Comparison of ENCODE assay signal across 5 cellular contexts in the genomic region with DNA sequence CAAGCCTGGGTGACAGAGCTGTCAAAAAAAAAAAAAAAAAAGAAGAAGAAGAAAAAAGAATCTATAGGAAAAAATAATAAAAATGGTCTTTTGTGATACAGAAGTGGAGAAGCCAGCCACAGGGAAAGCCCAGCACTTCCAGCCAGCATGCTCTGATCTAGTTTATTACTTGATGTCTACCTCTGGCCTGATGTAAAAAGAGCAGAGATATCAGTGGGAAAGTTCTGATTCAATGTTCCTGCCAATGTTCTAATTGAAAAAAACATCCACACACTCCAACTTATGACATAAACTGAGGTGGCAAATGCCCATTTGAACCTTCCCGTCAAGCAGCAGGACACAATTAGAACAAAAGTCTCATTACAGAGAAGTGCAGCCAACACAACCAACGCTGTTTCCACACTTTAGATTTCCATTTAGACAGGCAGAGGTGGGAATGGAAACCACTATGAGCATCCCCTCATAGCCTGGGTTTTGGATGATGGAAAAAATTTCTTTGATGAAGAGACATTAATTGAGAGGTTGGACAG. TPM values are rescaled to one million over a fixed set of nuclear protein-coding genes. Genes with fewer than 3 reads are reported as not detected.
"Had no signal": no experiment of that assay in that cellular context is flagged by ENCODE, and none has a peak within 500 bp of the region (broad histone marks: within the 10 kb centered on the region; RNA-seq: fewer than 3 reads in every experiment).

No MANE protein-coding gene starts in this region.

- DNase-seq: H9, HCEC 1CT, IMR-90 had no signal

- H2AFZ ChIP-seq: GM23338 had no signal

- ATAC-seq: GM23338 had no signal

- H3K4me3 Mint-ChIP-seq: GM23338, H9 had no signal

- H3K27ac Mint-ChIP-seq: GM23338, H9 had no signal

- H3K4me3 ChIP-seq: GM23338 had no signal

- H3K9me3 Mint-ChIP-seq: GM23338, H9 had no signal

- H3K4me2 ChIP-seq: GM23338 had no signal

RNA-seq across cellular contexts. Expression of a gene that starts 30.2 kb away (rescaled TPM):
- total RNA-seq: HT-29 had no signal
